25 cellular contexts compared by ENCODE assay signal in genomic region chr2:174049895-174050294, GRCh38.
A peak's percentile ranks its signal among the peaks of the same experiment; 100 is the strongest.
DNase-seq lines count a peak whose midpoint lies in the region; ATAC-seq, FAIRE-seq and TF ChIP-seq lines count a peak whose summit lies in the region.
"Had no signal": no experiment of that assay in that cellular context is flagged by ENCODE, and none has a peak within 500 bp of the region (broad histone marks: within the 10 kb centered on the region; RNA-seq: fewer than 3 reads in every experiment).

No MANE protein-coding gene starts in this region.

- no peaks in the 10 kb centered on the region for H3K9me1 ChIP-seq in K562 (ENCODE audit: control insufficient read depth, insufficient read depth, low read length)

- no peak overlapping the region for H3K23ac ChIP-seq in mesendoderm (ENCODE audit: low read length)

- 86% methylated on average over 2 of the region's 2 CpGs for whole genome bisulfite sequencing in A549 (ENCODE audit: missing lambda C conversion rate)
- WGBS in K562 (ENCODE audit: insufficient coverage, low coverage, missing lambda C conversion rate), result 13% methylated on average over 2 of the region's 2 CpGs
- no CpG with 5 or more reads among the region's 2 CpGs for WGBS in mesendoderm (ENCODE audit: extremely low coverage, insufficient coverage, low lambda C conversion rate)

- no TSS peak for BruUV-seq in HCT116 (replicated peaks; lab: Mats Ljungman, UMichigan)
- BruUV-seq in K562 (replicated peaks; lab: Mats Ljungman, UMichigan), result no TSS peak

- no peaks in the 10 kb centered on the region for H3K9me3 ChIP-seq in A549
- no peaks in the 10 kb centered on the region for H3K9me3 ChIP-seq in HCT116 (ENCODE audit: control insufficient read depth in 1 of 2, insufficient read depth in 1 of 2, low read depth in 1 of 2, low read length in 2 of 2)
- H3K9me3 ChIP-seq in K562 (replicated peaks; ENCODE audit: control insufficient read depth, insufficient read depth, low read depth, low read length), result no peaks in the 10 kb centered on the region
- no peaks in the 10 kb centered on the region for H3K9me3 ChIP-seq in left ventricle myocardium inferior (replicated peaks)
- no peaks in the 10 kb centered on the region for H3K9me3 ChIP-seq in neural progenitor cell (ENCODE audit: low read depth)
- H3K9me3 ChIP-seq: BE2C had no signal

- no peak overlapping the region for H3K9ac ChIP-seq in HCT116 (ENCODE audit: low read length)
- no peak overlapping the region for H3K9ac ChIP-seq in K562 (ENCODE audit: insufficient read depth in 1 of 2, low read depth in 2 of 2, low read length in 2 of 2)
- no peak overlapping the region for H3K9ac ChIP-seq in mesendoderm (ENCODE audit: low read length)
- no peak overlapping the region for H3K9ac ChIP-seq in neural progenitor cell
- H3K9ac ChIP-seq: BLaER1 had no signal

- H3K4me3 ChIP-seq in A549, result no peak overlapping the region
- no peak overlapping the region for H3K4me3 ChIP-seq in HCT116 (replicated peaks in 1 of 2; ENCODE audit: low read depth in 1 of 2, low read length in 2 of 2)
- no peak overlapping the region for H3K4me3 ChIP-seq in K562
- no peak overlapping the region for H3K4me3 ChIP-seq in mesendoderm (ENCODE audit: low read length)
- no peak overlapping the region for H3K4me3 ChIP-seq in left ventricle myocardium inferior
- no peak overlapping the region for H3K4me3 ChIP-seq in neural progenitor cell
- H3K4me3 ChIP-seq: BLaER1 had no signal

- FAIRE-seq in A549 (lab: Jason Lieb, UNC) (no peak), K562 (lab: Jason Lieb, UNC) (no peak)
- FAIRE-seq: D721Med, G401.6, GM12891, GM19239 had no signal

- POLR2A ChIA-PET in A549 (lab: Yijun Ruan, JAX) (no interaction called here), HCT116 (lab: Charles Lee) (no interaction called here), K562 (lab: Yijun Ruan, JAX) (interaction anchor here (1.0 kb wide), 1 partner anchor 9 kb away, joined by 3 read pairs; no protein-coding TSS in a partner anchor)

- TF ChIP-seq RAD21 in A549 (conservative IDR thresholded peaks at IDR 0.05 in 1 of 2, IDR thresholded peaks at IDR 0.05 in 1 of 2) (no peak), HCT116 (IDR thresholded peaks at IDR 0.05; ENCODE audit: low read depth) (no peak), K562 (CRISPR knock-in tag; conservative IDR thresholded peaks at IDR 0.05 in 1 of 2, IDR thresholded peaks at IDR 0.05 in 1 of 2) (no peak)

- H2AFZ ChIP-seq in HCT116 (ENCODE audit: low read depth, low read length, poor library complexity, severe bottlenecking) (peak overlapping the region; percentile 37), K562 (ENCODE audit: low read depth, low read length) (no peak overlapping the region), neural progenitor cell (replicated peaks) (no peak overlapping the region)

- H3K36me3 ChIP-seq in HCT116 (ENCODE audit: control insufficient read depth in 1 of 2, insufficient read depth in 2 of 2, low read length in 2 of 2) (no peaks in the 10 kb centered on the region), K562 (ENCODE audit: control insufficient read depth, insufficient read depth, low read length) (no peaks in the 10 kb centered on the region), mesendoderm (ENCODE audit: control insufficient read depth, insufficient read depth, low read length) (no peaks in the 10 kb centered on the region), left ventricle myocardium inferior (no peaks in the 10 kb centered on the region), neural progenitor cell (no peaks in the 10 kb centered on the region)
- H3K36me3 ChIP-seq: BE2C, BLaER1 had no signal

- H3K4me2 ChIP-seq in A549 (0 out of 3 replicates have a peak overlapping the region, but pooled peaks have one; percentile 89), HCT116 (ENCODE audit: low read length) (no peak overlapping the region), K562 (ENCODE audit: insufficient read depth, low read length) (no peak overlapping the region), mesendoderm (ENCODE audit: low read length) (no peak overlapping the region), neural progenitor cell (no peak overlapping the region)
- H3K4me2 ChIP-seq: BLaER1 had no signal

- TF ChIP-seq CTCF in A549 (IDR thresholded peaks at IDR 0.05), result no peak
- TF ChIP-seq CTCF in HCT116 (IDR thresholded peaks at IDR 0.05 in 2 of 3, conservative IDR thresholded peaks at IDR 0.05 in 1 of 3; ENCODE audit: borderline replicate concordance in 1 of 3, insufficient read depth in 1 of 3, low read depth in 2 of 3, low read length in 2 of 3), result no peak
- no peak for TF ChIP-seq CTCF in K562 (IDR thresholded peaks at IDR 0.05 in 2 of 3, conservative IDR thresholded peaks at IDR 0.05 in 1 of 3; ENCODE audit: insufficient read depth in 2 of 3, low read depth in 1 of 3, low read length in 3 of 3)
- no peak for TF ChIP-seq CTCF in left ventricle myocardium inferior (IDR thresholded peaks at IDR 0.05; ENCODE audit: borderline replicate concordance)
- no peak for TF ChIP-seq CTCF in neural progenitor cell (IDR thresholded peaks at IDR 0.05)

- H2BK15ac ChIP-seq in mesendoderm (replicated peaks; ENCODE audit: low read depth), result no peak overlapping the region

- DNase-seq in A549 (ENCODE audit: low read depth in 1 of 2, low spot score in 1 of 2) (no peak), HCT116 (ENCODE audit: low read depth, low spot score) (no peak), K562 (ENCODE audit: extremely low read depth in 1 of 4, low spot score in 3 of 4) (peak in 1 of 4 experiments; percentile 27), mesendoderm (peak; percentile 37), left ventricle myocardium inferior (no peak), neural progenitor cell (ENCODE audit: low spot score) (no peak)
- no peak for DNase-seq in stimulated activated naive B cell treated with anti-CD40 and anti-IgM and Interleukin-4, amounts not matched to agents 10 μg/mL and 1 μg/mL and 100 μg/mL, for 72 hours
- no peak for DNase-seq in activated CD8-positive, alpha-beta memory T cell treated with anti-CD3 and anti-CD28 coated beads, Interleukin-2, amount 10 ng/mL, durations not matched to agents 7 days and 5 days
- DNase-seq: ACHN; BE2C; C1 segment of cervical spinal cord; Calu3; CD4-positive, alpha-beta memory T cell; CD4-positive, CD25-positive, alpha-beta regulatory T cell; CD8-positive, alpha-beta memory T cell; COR-L47; DMS79 treated with DMSO at 0.1 percent for 48 hours; GF-D8 had no signal

- H3K9me2 ChIP-seq in HCT116 (ENCODE audit: insufficient read depth), result no peaks in the 10 kb centered on the region

- H3K4me1 ChIP-seq in A549 (peaks cover 37% of the 10 kb centered on the region), HCT116 (ENCODE audit: control insufficient read depth in 1 of 2, insufficient read depth in 2 of 2, low read length in 2 of 2) (peaks cover 33 to 52% of the 10 kb centered on the region in 2 experiments), K562 (replicated peaks in 1 of 2; ENCODE audit: control insufficient read depth in 2 of 2, insufficient read depth in 2 of 2, low read length in 2 of 2) (peaks cover 13 to 14% of the 10 kb centered on the region in 2 experiments), mesendoderm (ENCODE audit: control insufficient read depth, low read depth, low read length) (peaks cover 20% of the 10 kb centered on the region), left ventricle myocardium inferior (peaks cover 33% of the 10 kb centered on the region), neural progenitor cell (peaks cover 43% of the 10 kb centered on the region)

- no peaks in the 10 kb centered on the region for H3K79me1 ChIP-seq in mesendoderm (ENCODE audit: low read length)

- no peaks in the 10 kb centered on the region for H3K27me3 ChIP-seq in HCT116 (ENCODE audit: insufficient read depth, low read length)
- H3K27me3 ChIP-seq in K562 (ENCODE audit: control insufficient read depth in 2 of 2, insufficient read depth in 2 of 2, low read length in 2 of 2), result no peaks in the 10 kb centered on the region
- H3K27me3 ChIP-seq in mesendoderm (ENCODE audit: insufficient read depth, low read length, poor library complexity), result no peaks in the 10 kb centered on the region
- no peaks in the 10 kb centered on the region for H3K27me3 ChIP-seq in left ventricle myocardium inferior (ENCODE audit: low read depth)
- no peaks in the 10 kb centered on the region for H3K27me3 ChIP-seq in neural progenitor cell
- H3K27me3 ChIP-seq: BE2C, BLaER1 had no signal

- no peaks in the 10 kb centered on the region for H3K36me3 Mint-ChIP-seq in stimulated activated naive B cell treated with anti-CD40 and anti-IgM and Interleukin-4, amounts not matched to agents 10 μg/mL and 1 μg/mL and 100 μg/mL, for 72 hours
- no peaks in the 10 kb centered on the region for H3K36me3 Mint-ChIP-seq in activated CD8-positive, alpha-beta memory T cell treated with anti-CD3 and anti-CD28 coated beads, Interleukin-2, amount 10 ng/mL, durations not matched to agents 7 days and 5 days
- H3K36me3 Mint-ChIP-seq in neural progenitor cell, result no peaks in the 10 kb centered on the region
- H3K36me3 Mint-ChIP-seq: CD14-positive monocyte; CD4-positive, alpha-beta memory T cell; CD4-positive, CD25-positive, alpha-beta regulatory T cell had no signal

- H4K8ac ChIP-seq in mesendoderm (ENCODE audit: low read depth, low read length), result no peak overlapping the region

- H4K5ac ChIP-seq in mesendoderm (ENCODE audit: low read length), result no peak overlapping the region

- no peak overlapping the region for H2BK120ac ChIP-seq in mesendoderm (ENCODE audit: low read depth, low read length)

- peaks cover 0 to under 1% of the 10 kb centered on the region in 2 donors for H3K4me1 Mint-ChIP-seq in stimulated activated naive B cell treated with anti-CD40 and anti-IgM and Interleukin-4, amounts not matched to agents 10 μg/mL and 1 μg/mL and 100 μg/mL, for 72 hours
- H3K4me1 Mint-ChIP-seq in activated CD8-positive, alpha-beta memory T cell treated with anti-CD3 and anti-CD28 coated beads, Interleukin-2, amount 10 ng/mL, durations not matched to agents 7 days and 5 days, result no peaks in the 10 kb centered on the region
- H3K4me1 Mint-ChIP-seq in neural progenitor cell, result peaks cover 48% of the 10 kb centered on the region
- H3K4me1 Mint-ChIP-seq: CD4-positive, alpha-beta memory T cell; CD8-positive, alpha-beta memory T cell had no signal

- no peak overlapping the region for H3K18ac ChIP-seq in mesendoderm (ENCODE audit: low read length)

- no peak overlapping the region for H3K56ac ChIP-seq in mesendoderm (ENCODE audit: low read length)

- no peak overlapping the region for H3K4me3 Mint-ChIP-seq in stimulated activated naive B cell treated with anti-CD40 and anti-IgM and Interleukin-4, amounts not matched to agents 10 μg/mL and 1 μg/mL and 100 μg/mL, for 72 hours
- H3K4me3 Mint-ChIP-seq in activated CD8-positive, alpha-beta memory T cell treated with anti-CD3 and anti-CD28 coated beads, Interleukin-2, amount 10 ng/mL, durations not matched to agents 7 days and 5 days, result no peak overlapping the region
- H3K4me3 Mint-ChIP-seq in neural progenitor cell, result no peak overlapping the region
- H3K4me3 Mint-ChIP-seq: CD14-positive monocyte; CD4-positive, alpha-beta memory T cell; CD4-positive, CD25-positive, alpha-beta regulatory T cell; CD8-positive, alpha-beta memory T cell had no signal

- H2BK5ac ChIP-seq in mesendoderm (ENCODE audit: low read length), result no peak overlapping the region

- no peaks in the 10 kb centered on the region for H4K20me1 ChIP-seq in HCT116 (ENCODE audit: insufficient read depth)
- H4K20me1 ChIP-seq in K562 (replicated peaks; ENCODE audit: control insufficient read depth, insufficient read depth, low read length), result no peaks in the 10 kb centered on the region
- no peaks in the 10 kb centered on the region for H4K20me1 ChIP-seq in neural progenitor cell (ENCODE audit: low read depth)
- H4K20me1 ChIP-seq: BLaER1 had no signal

- H3K27ac Mint-ChIP-seq in stimulated activated naive B cell treated with anti-CD40 and anti-IgM and Interleukin-4, amounts not matched to agents 10 μg/mL and 1 μg/mL and 100 μg/mL, for 72 hours, result no peak overlapping the region
- no peak overlapping the region for H3K27ac Mint-ChIP-seq in activated CD8-positive, alpha-beta memory T cell treated with anti-CD3 and anti-CD28 coated beads, Interleukin-2, amount 10 ng/mL, durations not matched to agents 7 days and 5 days
- H3K27ac Mint-ChIP-seq in neural progenitor cell, result no peak overlapping the region
- H3K27ac Mint-ChIP-seq: CD14-positive monocyte; CD4-positive, alpha-beta memory T cell had no signal

- H3K9me3 Mint-ChIP-seq in stimulated activated naive B cell treated with anti-CD40 and anti-IgM and Interleukin-4, amounts not matched to agents 10 μg/mL and 1 μg/mL and 100 μg/mL, for 72 hours, result peaks cover 0 to 2% of the 10 kb centered on the region in 2 donors
- H3K9me3 Mint-ChIP-seq in activated CD8-positive, alpha-beta memory T cell treated with anti-CD3 and anti-CD28 coated beads, Interleukin-2, amount 10 ng/mL, durations not matched to agents 7 days and 5 days (ENCODE audit: low read depth), result no peaks in the 10 kb centered on the region
- peaks cover 9% of the 10 kb centered on the region for H3K9me3 Mint-ChIP-seq in neural progenitor cell

- H2AK5ac ChIP-seq in mesendoderm (ENCODE audit: low read length), result no peak overlapping the region

- TF ChIP-seq EP300 in A549 (IDR thresholded peaks at IDR 0.05) (no peak), K562 (IDR thresholded peaks at IDR 0.05; ENCODE audit: low read length) (no peak)

- RAD21 ChIA-PET in HCT116 (lab: Charles Lee; ENCODE audit: low non-redundant PET in 1 of 2, low total read pairs in 2 of 2, uncharacterized antibody in 2 of 2, unreplicated experiment in 2 of 2), result no interaction called here

- no peak overlapping the region for H3K4ac ChIP-seq in mesendoderm (ENCODE audit: low read depth, low read length)

- peaks cover 5 to 10% of the 10 kb centered on the region in 2 donors for H3K27me3 Mint-ChIP-seq in stimulated activated naive B cell treated with anti-CD40 and anti-IgM and Interleukin-4, amounts not matched to agents 10 μg/mL and 1 μg/mL and 100 μg/mL, for 72 hours
- H3K27me3 Mint-ChIP-seq in activated CD8-positive, alpha-beta memory T cell treated with anti-CD3 and anti-CD28 coated beads, Interleukin-2, amount 10 ng/mL, durations not matched to agents 7 days and 5 days, result peaks cover 12% of the 10 kb centered on the region
- peaks cover 12% of the 10 kb centered on the region for H3K27me3 Mint-ChIP-seq in neural progenitor cell (ENCODE audit: insufficient read depth, low read depth)

- ATAC-seq in A549 (no peak), HCT116 (no peak), K562 (no peak)
- ATAC-seq in stimulated activated naive B cell treated with anti-CD40 and anti-IgM and Interleukin-4, amounts not matched to agents 10 μg/mL and 1 μg/mL and 100 μg/mL, for 72 hours (replicated peaks), result no peak
- ATAC-seq in activated CD8-positive, alpha-beta memory T cell treated with anti-CD3 and anti-CD28 coated beads, Interleukin-2, amount 10 ng/mL, durations not matched to agents 7 days and 5 days, result no peak

- peaks cover 45% of the 10 kb centered on the region for H3F3A ChIP-seq in neural progenitor cell (ENCODE audit: low read depth)

- CTCF ChIA-PET in A549 (lab: Yijun Ruan, JAX) (interaction anchor here (0.8 kb wide), 1 partner anchor 10 kb away, joined by 3 read pairs; no protein-coding TSS in a partner anchor), HCT116 (lab: Charles Lee) (interaction anchor here (0.6 kb wide), 1 partner anchor 636 kb away, joined by 5 read pairs; no protein-coding TSS in a partner anchor), K562 (lab: Yijun Ruan, JAX; ENCODE audit: low intra/inter-chr PET ratio) (no interaction called here)
- CTCF ChIA-PET in activated CD8-positive, alpha-beta memory T cell treated with anti-CD3 and anti-CD28 coated beads, Interleukin-2, amount 10 ng/mL, durations not matched to agents 7 days and 5 days (lab: Charles Lee), result interaction anchor here (1.3 to 1.5 kb wide), 2 partner anchors 9 to 20 kb away, joined by 3 read pairs; no protein-coding TSS in a partner anchor

- TF ChIP-seq POLR2A in A549 (IDR thresholded peaks at IDR 0.05; ENCODE audit: low read length), result no peak
- no peak for TF ChIP-seq POLR2A in HCT116 (IDR thresholded peaks at IDR 0.05; ENCODE audit: borderline replicate concordance, extremely low read depth, insufficient read depth, insufficient read length)
- no peak for TF ChIP-seq POLR2A in K562 (conservative IDR thresholded peaks at IDR 0.05)

- H3K79me2 ChIP-seq in HCT116 (ENCODE audit: insufficient read depth, low read length), result no peaks in the 10 kb centered on the region
- H3K79me2 ChIP-seq in K562 (ENCODE audit: control insufficient read depth, insufficient read depth, low read length), result no peaks in the 10 kb centered on the region
- H3K79me2 ChIP-seq in mesendoderm (ENCODE audit: control insufficient read depth, insufficient read depth, low read length), result no peaks in the 10 kb centered on the region
- no peaks in the 10 kb centered on the region for H3K79me2 ChIP-seq in neural progenitor cell (ENCODE audit: low read depth)

- peak overlapping the region; percentile 85 to 93 for H3K27ac ChIP-seq in A549
- H3K27ac ChIP-seq in HCT116 (ENCODE audit: low read depth, low read length), result no peak overlapping the region
- no peak overlapping the region for H3K27ac ChIP-seq in K562 (ENCODE audit: extremely low read depth, low read depth, low read length)
- H3K27ac ChIP-seq in mesendoderm (ENCODE audit: low read depth, low read length), result no peak overlapping the region
- no peak overlapping the region for H3K27ac ChIP-seq in left ventricle myocardium inferior (replicated peaks)
- no peak overlapping the region for H3K27ac ChIP-seq in neural progenitor cell
- H3K27ac ChIP-seq: 22Rv1, BLaER1 had no signal

- in situ Hi-C loops in K562 (cut with MboI), result loop anchor here (10.0 kb wide), 1 partner anchor 295 kb away; no protein-coding TSS in a partner anchor

- intact Hi-C loops in HCT116 (cut with micrococcal nuclease) (loop anchor here (5.0 to 10.0 kb wide), 3 partner anchors 83 to 645 kb away; partner anchors contain the start of gene SP3), K562 (cut with micrococcal nuclease) (loop anchor here (5.0 kb wide), 3 partner anchors 158 to 648 kb away; no protein-coding TSS in a partner anchor), left ventricle myocardium inferior (cut with micrococcal nuclease) (loop anchor here (10.0 kb wide), 1 partner anchor 165 kb away; no protein-coding TSS in a partner anchor)

Comparison
In these comparisons a context has a peak if more than half of its experiments do, and no peak if none do; other contexts are left out.
1. H3K27ac ChIP-seq: peak in A549 (2 of 2); none in HCT116 (single experiment), K562 (single experiment), mesendoderm (single experiment), left ventricle myocardium inferior (single experiment) and neural progenitor cell (single experiment).